In the genomic region with DNA sequence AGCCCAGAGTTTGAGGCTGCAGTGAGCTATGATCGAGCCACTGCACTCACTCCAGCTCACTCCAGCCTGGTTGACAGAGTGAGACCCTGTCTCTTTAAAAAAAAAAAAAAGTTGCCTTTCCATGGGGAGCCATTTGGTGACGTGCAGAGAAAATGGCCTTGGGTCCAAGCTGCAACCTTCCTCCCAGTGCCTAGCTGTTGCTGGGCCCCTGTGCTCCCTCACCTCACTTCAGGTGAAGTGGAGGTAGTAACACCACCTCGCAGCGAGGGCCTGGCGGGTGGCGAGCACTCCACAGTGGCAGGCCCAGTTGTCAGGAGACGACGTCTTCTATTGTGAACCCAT, we compare ENCODE assay signal across 22 cellular contexts. TPM values are rescaled to one million over a fixed set of nuclear protein-coding genes. Genes with fewer than 3 reads are reported as not detected.
"Had no signal": no experiment of that assay in that cellular context is flagged by ENCODE, and none has a peak within 500 bp of the region (broad histone marks: within the 10 kb centered on the region; RNA-seq: fewer than 3 reads in every experiment).

No MANE protein-coding gene starts in this region.

- H3K4me1 ChIP-seq: neural progenitor cell, psoas muscle, suprapubic skin had no signal

- H3K4me2 ChIP-seq: neural progenitor cell had no signal

- H3K9me3 ChIP-seq: mucosa of descending colon, ovary, psoas muscle, suprapubic skin had no signal

- FAIRE-seq: small intestine had no signal

- DNase-seq: activated CD4-positive, alpha-beta memory T cell treated with anti-CD3 and anti-CD28 coated beads for 36 hours; activated CD4-positive, alpha-beta T cell treated with anti-CD3 and anti-CD28 coated beads for 36 hours; activated naive CD8-positive, alpha-beta T cell treated with anti-CD3 and anti-CD28 coated beads for 36 hours; activated T-cell treated with anti-CD3 and anti-CD28 coated beads for 4 hours; amniotic stem cell; dorsolateral prefrontal cortex; foreskin fibroblast; left colon; mucosa of descending colon; naive B cell; ovary; psoas muscle; right cardiac atrium; small intestine; stimulated activated CD4-positive, alpha-beta T cell treated with anti-CD3 and anti-CD28 coated beads, Interleukin-15, amount 100 ng/mL, for 24 hours; stimulated activated CD4-positive, alpha-beta T cell treated with anti-CD3 and anti-CD28 coated beads, Interleukin-2, amount 100 ng/mL, for 48 hours; stimulated activated naive CD8-positive, alpha-beta T cell treated with anti-CD3 and anti-CD28 coated beads, Interleukin-15, amount 100 ng/mL, for 72 hours; trophoblast cell had no signal

- H3K36me3 ChIP-seq: neural progenitor cell, ovary, suprapubic skin had no signal

- H3K4me3 ChIP-seq: dorsolateral prefrontal cortex, mucosa of descending colon, neural progenitor cell, ovary, psoas muscle, suprapubic skin had no signal

- H3K27me3 ChIP-seq: neural progenitor cell, ovary, suprapubic skin had no signal

- H3K9ac ChIP-seq: neural progenitor cell had no signal

- H2AFZ ChIP-seq: neural progenitor cell had no signal

- ATAC-seq: activated CD4-positive, alpha-beta T cell treated with anti-CD3 and anti-CD28 coated beads for 36 hours; left colon; mucosa of descending colon; psoas muscle; right cardiac atrium; stimulated activated naive CD8-positive, alpha-beta T cell treated with anti-CD3 and anti-CD28 coated beads, Interleukin-15, amount 100 ng/mL, for 72 hours had no signal

- H3K27ac ChIP-seq: epithelial cell of prostate, neural progenitor cell, ovary, psoas muscle, suprapubic skin had no signal

RNA-seq across cellular contexts. Expression of a gene that starts 17.4 kb away (rescaled TPM):
- total RNA-seq: activated CD4-positive, alpha-beta T cell treated with anti-CD3 and anti-CD28 coated beads for 36 hours; T-helper 2 cell treated with Interferon-gamma antibody and Interleukin-4, amounts not matched to agents 100 ng/mL and 5 ng/mL, for 36 hours had no signal
